Comparison of ENCODE assay signal across 27 cellular contexts in the genomic region with DNA sequence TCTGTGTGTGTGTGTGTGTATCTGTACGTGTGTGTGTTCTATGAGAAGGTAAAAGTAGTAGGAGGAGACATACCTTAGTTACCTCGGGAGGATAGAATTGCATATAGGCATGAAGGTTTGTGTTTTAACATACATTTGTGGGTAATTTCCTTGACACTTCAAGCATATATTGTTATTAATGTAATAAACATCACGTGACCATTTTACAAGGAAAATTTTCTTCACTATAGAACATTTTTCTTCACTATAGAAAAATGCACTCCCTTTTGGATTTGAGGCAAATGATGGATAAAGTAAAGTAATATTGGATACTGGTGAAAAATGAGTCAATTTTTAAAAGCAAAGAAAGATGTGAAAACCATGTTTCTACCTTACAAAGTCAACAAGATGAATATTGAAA.
"Had no signal": no experiment of that assay in that cellular context is flagged by ENCODE, and none has a peak within 500 bp of the region (broad histone marks: within the 10 kb centered on the region; RNA-seq: fewer than 3 reads in every experiment).

No MANE protein-coding gene starts in this region.

- H3K9me3 ChIP-seq: colonic mucosa, esophagus muscularis mucosa, esophagus squamous epithelium, gastrocnemius medialis had no signal

- H3K4me3 ChIP-seq: colonic mucosa, coronary artery, dorsolateral prefrontal cortex, esophagus muscularis mucosa, esophagus squamous epithelium, gastrocnemius medialis, gastroesophageal sphincter, heart left ventricle, heart right ventricle, hepatocyte had no signal

- H3K79me2 ChIP-seq: hepatocyte had no signal

- H2AFZ ChIP-seq: hepatocyte had no signal

- H3K4me1 ChIP-seq: colonic mucosa, esophagus muscularis mucosa, esophagus squamous epithelium, foreskin keratinocyte, gastrocnemius medialis, gastroesophageal sphincter, heart left ventricle, heart right ventricle had no signal

- H3K27ac ChIP-seq: colonic mucosa, coronary artery, dorsolateral prefrontal cortex, epithelial cell of prostate, esophagus muscularis mucosa, esophagus squamous epithelium, foreskin keratinocyte, gastrocnemius medialis, gastroesophageal sphincter, heart left ventricle, heart right ventricle, hepatocyte had no signal

- ATAC-seq: effector memory CD8-positive, alpha-beta T cell; esophagus mucosa; foreskin keratinocyte; gastrocnemius medialis; gastroesophageal sphincter; heart left ventricle; heart right ventricle had no signal

- H3K36me3 ChIP-seq: colonic mucosa, esophagus muscularis mucosa, esophagus squamous epithelium, gastrocnemius medialis, gastroesophageal sphincter, heart left ventricle, heart right ventricle had no signal

- DNase-seq: colonic mucosa; cortex of kidney; dermis blood vessel endothelial cell; dorsolateral prefrontal cortex; effector CD4-positive, alpha-beta T cell; effector CD8-positive, alpha-beta T cell; effector memory CD4-positive, alpha-beta T cell; effector memory CD8-positive, alpha-beta T cell; endodermal cell; erythroblast; esophagus squamous epithelium; foreskin fibroblast; foreskin keratinocyte; foreskin melanocyte; gastrocnemius medialis; glutamatergic neuron; head of caudate nucleus; heart left ventricle; heart right ventricle had no signal

- H3K27me3 ChIP-seq: colonic mucosa, esophagus muscularis mucosa, esophagus squamous epithelium, foreskin keratinocyte, gastrocnemius medialis, gastroesophageal sphincter, heart left ventricle, heart right ventricle, hepatocyte had no signal

- H3K4me2 ChIP-seq: hepatocyte had no signal

- FAIRE-seq: endometrium, endothelial cell of umbilical vein had no signal
